ENCODE assay signal across 9 cellular contexts in the genomic region with DNA sequence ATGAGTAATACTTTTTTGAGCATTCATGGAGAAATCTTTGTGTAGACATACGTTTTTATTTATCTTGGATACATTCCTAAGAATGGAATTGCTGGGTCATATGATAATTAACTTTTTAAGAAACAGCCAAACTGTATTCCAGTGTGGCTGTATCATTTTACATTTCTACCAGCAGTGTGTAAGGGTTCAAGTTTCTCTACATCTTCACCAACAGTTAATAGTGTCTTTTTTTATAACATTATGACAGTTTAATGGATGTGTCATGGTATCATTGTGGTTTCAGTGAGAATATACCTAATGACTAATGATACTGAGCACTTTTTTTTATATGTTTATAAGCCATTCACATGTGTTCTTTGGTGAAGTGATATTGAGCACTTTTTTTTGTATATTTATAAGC.
DNase-seq lines count a peak whose midpoint lies in the region; ATAC-seq and TF ChIP-seq lines count a peak whose summit lies in the region.
"Had no signal": no experiment of that assay in that cellular context is flagged by ENCODE, and none has a peak within 500 bp of the region (broad histone marks: within the 10 kb centered on the region; RNA-seq: fewer than 3 reads in every experiment).

No MANE protein-coding gene starts in this region.

- no peaks in the 10 kb centered on the region for H3K27me3 Mint-ChIP-seq in memory B cell

- peaks cover 5% of the 10 kb centered on the region for H3K9me3 Mint-ChIP-seq in memory B cell

- H3K27ac Mint-ChIP-seq in memory B cell: peak overlapping the region; percentile 36

- DNase-seq in COLO829 (ENCODE audit: low spot score) (peak; percentile 11), HPDE6-E6E7 (ENCODE audit: extremely low spot score) (peak; percentile 16), astrocyte of the cerebellum (ENCODE audit: low read depth) (peak; percentile 33), memory B cell (ENCODE audit: low spot score in 2 of 2) (no peak), NCI-H1092 (lab: John Stamatoyannopoulos, UW) (no peak), hepatic stellate cell (ENCODE audit: low spot score) (no peak)
- DNase-seq: aorta had no signal

- no peak overlapping the region for H3K4me3 Mint-ChIP-seq in memory B cell

- no peak for TF ChIP-seq CTCF in astrocyte of the cerebellum (IDR thresholded peaks at IDR 0.05; ENCODE audit: low read depth, low read length, missing control alignments)

- H3K4me3 ChIP-seq in astrocyte of the cerebellum (ENCODE audit: low read depth, low read length): no peak overlapping the region

- H3K36me3 Mint-ChIP-seq in memory B cell: peaks cover 11% of the 10 kb centered on the region

- in situ Hi-C loops in astrocyte of the cerebellum (cut with HindIII; ENCODE audit: low sequenced_read_pairs): no loop called here

- H3K4me1 Mint-ChIP-seq in memory B cell: peaks cover 28% of the 10 kb centered on the region

- ATAC-seq in memory B cell (ENCODE audit: low read depth) (no peak), GM21723 (IDR thresholded peaks at IDR 0.05; ENCODE audit: unreplicated experiment) (no peak), GM19467 (IDR thresholded peaks at IDR 0.05; ENCODE audit: unreplicated experiment) (no peak)

Comparison
In these comparisons a context has a peak if more than half of its experiments do, and no peak if none do; other contexts are left out.
1. DNase-seq: peak in COLO829 (single experiment), HPDE6-E6E7 (single experiment) and astrocyte of the cerebellum (single experiment); none in memory B cell (0 of 2), NCI-H1092 (single experiment) and hepatic stellate cell (single experiment).